In the genomic region with DNA sequence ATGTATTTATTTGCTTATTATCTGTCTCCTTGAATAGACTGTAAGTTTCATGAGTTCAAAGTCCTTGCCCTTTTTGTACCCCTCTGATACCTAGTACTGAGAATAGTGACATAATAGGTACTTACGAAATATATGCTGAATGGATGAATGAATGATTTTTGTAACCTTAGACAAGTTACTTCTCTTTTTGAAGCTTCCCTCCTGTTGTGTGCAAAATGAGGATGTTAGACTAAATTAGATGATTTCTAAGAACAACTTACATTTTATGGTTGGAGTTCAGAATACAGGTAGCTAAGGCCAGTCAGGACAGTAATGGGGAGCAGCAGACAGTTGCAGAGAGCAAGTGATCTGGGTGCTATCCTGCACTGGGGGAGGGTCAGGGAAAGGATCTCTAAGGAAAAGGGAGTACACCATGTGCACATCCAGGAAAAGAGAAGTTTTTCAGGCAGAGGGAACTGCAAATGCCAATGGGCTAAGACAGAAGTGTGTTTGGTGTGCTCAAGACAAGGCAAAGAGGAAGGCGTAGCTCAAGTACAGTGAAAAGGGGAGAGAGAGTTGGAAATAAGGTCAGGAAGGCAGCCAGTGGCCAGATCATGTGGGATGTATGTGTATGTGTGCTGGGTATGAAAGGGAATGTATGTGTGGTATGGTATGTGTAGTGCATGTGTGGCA, we compare ENCODE assay signal across 26 cellular contexts. TPM values are rescaled to one million over a fixed set of nuclear protein-coding genes. Genes with fewer than 3 reads are reported as not detected.
DNase-seq lines count a peak whose midpoint lies in the region; ATAC-seq and TF ChIP-seq lines count a peak whose summit lies in the region.
"Had no signal": no experiment of that assay in that cellular context is flagged by ENCODE, and none has a peak within 500 bp of the region (broad histone marks: within the 10 kb centered on the region; RNA-seq: fewer than 3 reads in every experiment).

No MANE protein-coding gene starts in this region.

- peaks cover 9% of the 10 kb centered on the region for H3K9me3 Mint-ChIP-seq in stimulated activated naive CD8-positive, alpha-beta T cell treated with anti-CD3 and anti-CD28 coated beads, Interleukin-15, Interleukin-2, amounts not matched to agents 100 ng/mL and 50 ng/mL, for 24 hours
- H3K9me3 Mint-ChIP-seq in stimulated activated naive CD8-positive, alpha-beta T cell treated with anti-CD3 and anti-CD28 coated beads, Interleukin-15, amount 100 ng/mL, for 72 hours, result peaks cover 10 to 22% of the 10 kb centered on the region in 2 donors
- H3K9me3 Mint-ChIP-seq in activated T-helper 17 cell treated with anti-CD3 and anti-CD28 coated beads, Interleukin-2, amount 50 U/mL, for 72 hours, result peaks cover 8% of the 10 kb centered on the region
- peaks cover 9% of the 10 kb centered on the region for H3K9me3 Mint-ChIP-seq in activated CD8-positive, alpha-beta T cell treated with anti-CD3 and anti-CD28 coated beads, Interleukin-2, amount 10 ng/mL, durations not matched to agents 7 days and 5 days (ENCODE audit: insufficient read depth)
- peaks cover 12% of the 10 kb centered on the region for H3K9me3 Mint-ChIP-seq in activated CD4-positive, alpha-beta T cell treated with anti-CD3 and anti-CD28 coated beads, Interleukin-2, amount 10 ng/mL, durations not matched to agents 7 days and 5 days
- H3K9me3 Mint-ChIP-seq: effector memory CD8-positive, alpha-beta T cell; T-helper 2 cell treated with Interferon-gamma antibody and Interleukin-4, amounts not matched to agents 5 μg/mL and 100 μg/mL, for 36 hours had no signal

- ATAC-seq in stimulated activated naive CD8-positive, alpha-beta T cell treated with anti-CD3 and anti-CD28 coated beads, Interleukin-15, amount 100 ng/mL, for 72 hours, result no peak
- no peak for ATAC-seq in activated T-helper 17 cell treated with anti-CD3 and anti-CD28 coated beads, Interleukin-2, amount 50 U/mL, for 72 hours (replicated peaks)
- peak; percentile 78 for ATAC-seq in upper lobe of right lung
- no peak for ATAC-seq in activated CD8-positive, alpha-beta T cell treated with anti-CD3 and anti-CD28 coated beads, Interleukin-2, amount 10 ng/mL, durations not matched to agents 7 days and 5 days
- ATAC-seq in GM19351 (IDR thresholded peaks at IDR 0.05; ENCODE audit: unreplicated experiment), result no peak
- ATAC-seq: activated CD4-positive, alpha-beta T cell treated with anti-CD3 and anti-CD28 coated beads for 36 hours; effector memory CD8-positive, alpha-beta T cell; left lobe of liver; right cardiac atrium had no signal

- H3K4me3 ChIP-seq in upper lobe of right lung, result no peak overlapping the region
- H3K4me3 ChIP-seq: neural progenitor cell, spleen, stomach had no signal

- intact Hi-C loops in upper lobe of right lung (cut with DNase I), result no loop called here

- no peaks in the 10 kb centered on the region for H3K27me3 Mint-ChIP-seq in stimulated activated naive CD8-positive, alpha-beta T cell treated with anti-CD3 and anti-CD28 coated beads, Interleukin-15, Interleukin-2, amounts not matched to agents 100 ng/mL and 50 ng/mL, for 24 hours
- no peaks in the 10 kb centered on the region for H3K27me3 Mint-ChIP-seq in stimulated activated naive CD8-positive, alpha-beta T cell treated with anti-CD3 and anti-CD28 coated beads, Interleukin-15, amount 100 ng/mL, for 72 hours
- H3K27me3 Mint-ChIP-seq in activated T-helper 17 cell treated with anti-CD3 and anti-CD28 coated beads, Interleukin-2, amount 50 U/mL, for 72 hours, result no peaks in the 10 kb centered on the region
- no peaks in the 10 kb centered on the region for H3K27me3 Mint-ChIP-seq in activated CD8-positive, alpha-beta T cell treated with anti-CD3 and anti-CD28 coated beads, Interleukin-2, amount 10 ng/mL, durations not matched to agents 7 days and 5 days (ENCODE audit: low read depth)
- no peaks in the 10 kb centered on the region for H3K27me3 Mint-ChIP-seq in activated CD4-positive, alpha-beta T cell treated with anti-CD3 and anti-CD28 coated beads, Interleukin-2, amount 10 ng/mL, durations not matched to agents 7 days and 5 days
- H3K27me3 Mint-ChIP-seq: activated CD4-positive, alpha-beta T cell treated with anti-CD3 and anti-CD28 coated beads for 36 hours; CD8-positive, alpha-beta memory T cell; effector memory CD8-positive, alpha-beta T cell had no signal

- no peaks in the 10 kb centered on the region for H3K9me3 ChIP-seq in upper lobe of right lung
- H3K9me3 ChIP-seq: stomach had no signal

- no peak for TF ChIP-seq CTCF in upper lobe of right lung (IDR thresholded peaks at IDR 0.05)

- peak overlapping the region; percentile 37 for H3K27ac Mint-ChIP-seq in stimulated activated naive CD8-positive, alpha-beta T cell treated with anti-CD3 and anti-CD28 coated beads, Interleukin-15, Interleukin-2, amounts not matched to agents 100 ng/mL and 50 ng/mL, for 24 hours
- H3K27ac Mint-ChIP-seq in stimulated activated naive CD8-positive, alpha-beta T cell treated with anti-CD3 and anti-CD28 coated beads, Interleukin-15, amount 100 ng/mL, for 72 hours, result peak overlapping the region in 1 of 2 donors; percentile 38
- peak overlapping the region; percentile 0 for H3K27ac Mint-ChIP-seq in activated T-helper 17 cell treated with anti-CD3 and anti-CD28 coated beads, Interleukin-2, amount 50 U/mL, for 72 hours
- no peak overlapping the region for H3K27ac Mint-ChIP-seq in activated CD8-positive, alpha-beta T cell treated with anti-CD3 and anti-CD28 coated beads, Interleukin-2, amount 10 ng/mL, durations not matched to agents 7 days and 5 days
- H3K27ac Mint-ChIP-seq in activated CD4-positive, alpha-beta T cell treated with anti-CD3 and anti-CD28 coated beads, Interleukin-2, amount 10 ng/mL, durations not matched to agents 7 days and 5 days, result no peak overlapping the region
- H3K27ac Mint-ChIP-seq: activated CD4-positive, alpha-beta T cell treated with anti-CD3 and anti-CD28 coated beads for 36 hours; neural progenitor cell; T-helper 2 cell treated with Interferon-gamma antibody and Interleukin-4, amounts not matched to agents 5 μg/mL and 100 μg/mL, for 36 hours had no signal

- no peak overlapping the region for H3K27ac ChIP-seq in upper lobe of right lung
- H3K27ac ChIP-seq: KMS-11, neural progenitor cell, spleen, stomach had no signal

- H3K4me3 Mint-ChIP-seq in stimulated activated naive CD8-positive, alpha-beta T cell treated with anti-CD3 and anti-CD28 coated beads, Interleukin-15, Interleukin-2, amounts not matched to agents 100 ng/mL and 50 ng/mL, for 24 hours, result no peak overlapping the region
- no peak overlapping the region for H3K4me3 Mint-ChIP-seq in stimulated activated naive CD8-positive, alpha-beta T cell treated with anti-CD3 and anti-CD28 coated beads, Interleukin-15, amount 100 ng/mL, for 72 hours
- no peak overlapping the region for H3K4me3 Mint-ChIP-seq in activated T-helper 17 cell treated with anti-CD3 and anti-CD28 coated beads, Interleukin-2, amount 50 U/mL, for 72 hours
- no peak overlapping the region for H3K4me3 Mint-ChIP-seq in activated CD8-positive, alpha-beta T cell treated with anti-CD3 and anti-CD28 coated beads, Interleukin-2, amount 10 ng/mL, durations not matched to agents 7 days and 5 days
- no peak overlapping the region for H3K4me3 Mint-ChIP-seq in activated CD4-positive, alpha-beta T cell treated with anti-CD3 and anti-CD28 coated beads, Interleukin-2, amount 10 ng/mL, durations not matched to agents 7 days and 5 days
- H3K4me3 Mint-ChIP-seq: activated CD4-positive, alpha-beta T cell treated with anti-CD3 and anti-CD28 coated beads for 36 hours; CD8-positive, alpha-beta memory T cell; effector memory CD8-positive, alpha-beta T cell; neural progenitor cell; T-helper 2 cell treated with Interferon-gamma antibody and Interleukin-4, amounts not matched to agents 5 μg/mL and 100 μg/mL, for 36 hours had no signal

- no peaks in the 10 kb centered on the region for H3K4me1 ChIP-seq in upper lobe of right lung
- H3K4me1 ChIP-seq: neural progenitor cell, stomach had no signal

- POLR2A ChIA-PET in activated CD8-positive, alpha-beta T cell treated with anti-CD3 and anti-CD28 coated beads, Interleukin-2, amount 10 ng/mL, durations not matched to agents 7 days and 5 days (lab: Charles Lee), result no interaction called here
- POLR2A ChIA-PET in activated CD4-positive, alpha-beta T cell treated with anti-CD3 and anti-CD28 coated beads, Interleukin-2, amount 10 ng/mL, durations not matched to agents 7 days and 5 days (lab: Charles Lee), result no interaction called here

- DNase-seq in stimulated activated naive CD8-positive, alpha-beta T cell treated with anti-CD3 and anti-CD28 coated beads, Interleukin-15, amount 100 ng/mL, for 72 hours, result no peak
- peak; percentile 69 to 92 for DNase-seq in NOMO-1 (lab: John Stamatoyannopoulos, UW; ENCODE audit: unreplicated experiment in 2 of 2)
- no peak for DNase-seq in upper lobe of right lung
- no peak for DNase-seq in activated CD8-positive, alpha-beta T cell treated with anti-CD3 and anti-CD28 coated beads, Interleukin-2, amount 10 ng/mL, durations not matched to agents 7 days and 5 days
- no peak for DNase-seq in activated CD4-positive, alpha-beta T cell treated with anti-CD3 and anti-CD28 coated beads, Interleukin-2, amount 10 ng/mL, durations not matched to agents 7 days and 5 days
- DNase-seq: activated CD4-positive, alpha-beta T cell treated with anti-CD3 and anti-CD28 coated beads for 36 hours; activated gamma-delta T cell; caudate nucleus; CD8-positive, alpha-beta memory T cell; cortex of kidney; effector memory CD8-positive, alpha-beta T cell; glutamatergic neuron; GOT3; NCI-H2107; NCI-H82; right cardiac atrium; spleen; stimulated activated CD8-positive, alpha-beta memory T cell treated with anti-CD3 and anti-CD28 coated beads, Interleukin-4, amount 100 ng/mL, for 48 hours; stomach had no signal

- H3K4me1 Mint-ChIP-seq in stimulated activated naive CD8-positive, alpha-beta T cell treated with anti-CD3 and anti-CD28 coated beads, Interleukin-15, Interleukin-2, amounts not matched to agents 100 ng/mL and 50 ng/mL, for 24 hours (ENCODE audit: low read depth), result peaks cover 15% of the 10 kb centered on the region
- peaks cover 14% of the 10 kb centered on the region for H3K4me1 Mint-ChIP-seq in stimulated activated naive CD8-positive, alpha-beta T cell treated with anti-CD3 and anti-CD28 coated beads, Interleukin-15, amount 100 ng/mL, for 72 hours
- peaks cover 1% of the 10 kb centered on the region for H3K4me1 Mint-ChIP-seq in activated T-helper 17 cell treated with anti-CD3 and anti-CD28 coated beads, Interleukin-2, amount 50 U/mL, for 72 hours
- H3K4me1 Mint-ChIP-seq in activated CD8-positive, alpha-beta T cell treated with anti-CD3 and anti-CD28 coated beads, Interleukin-2, amount 10 ng/mL, durations not matched to agents 7 days and 5 days (ENCODE audit: low read depth), result no peaks in the 10 kb centered on the region
- H3K4me1 Mint-ChIP-seq in activated CD4-positive, alpha-beta T cell treated with anti-CD3 and anti-CD28 coated beads, Interleukin-2, amount 10 ng/mL, durations not matched to agents 7 days and 5 days, result no peaks in the 10 kb centered on the region
- H3K4me1 Mint-ChIP-seq: neural progenitor cell had no signal

- CTCF ChIA-PET in activated CD8-positive, alpha-beta T cell treated with anti-CD3 and anti-CD28 coated beads, Interleukin-2, amount 10 ng/mL, durations not matched to agents 7 days and 5 days (lab: Charles Lee), result interaction anchor here (0.9 kb wide), 1 partner anchor 69 kb away, joined by 3 read pairs; no protein-coding TSS in a partner anchor
- CTCF ChIA-PET in activated CD4-positive, alpha-beta T cell treated with anti-CD3 and anti-CD28 coated beads, Interleukin-2, amount 10 ng/mL, durations not matched to agents 7 days and 5 days (lab: Charles Lee), result no interaction called here

- H3K36me3 Mint-ChIP-seq in stimulated activated naive CD8-positive, alpha-beta T cell treated with anti-CD3 and anti-CD28 coated beads, Interleukin-15, Interleukin-2, amounts not matched to agents 100 ng/mL and 50 ng/mL, for 24 hours (ENCODE audit: low read depth), result peaks cover 60% of the 10 kb centered on the region
- H3K36me3 Mint-ChIP-seq in activated T-helper 17 cell treated with anti-CD3 and anti-CD28 coated beads, Interleukin-2, amount 50 U/mL, for 72 hours (ENCODE audit: low read depth), result peaks cover 34% of the 10 kb centered on the region
- H3K36me3 Mint-ChIP-seq in activated CD8-positive, alpha-beta T cell treated with anti-CD3 and anti-CD28 coated beads, Interleukin-2, amount 10 ng/mL, durations not matched to agents 7 days and 5 days (ENCODE audit: low read depth), result peaks cover 46% of the 10 kb centered on the region
- peaks cover 47% of the 10 kb centered on the region for H3K36me3 Mint-ChIP-seq in activated CD4-positive, alpha-beta T cell treated with anti-CD3 and anti-CD28 coated beads, Interleukin-2, amount 10 ng/mL, durations not matched to agents 7 days and 5 days (ENCODE audit: low read depth)
- H3K36me3 Mint-ChIP-seq: neural progenitor cell had no signal

- no peaks in the 10 kb centered on the region for H3K27me3 ChIP-seq in upper lobe of right lung
- H3K27me3 ChIP-seq: neural progenitor cell, spleen, stomach had no signal

- no peaks in the 10 kb centered on the region for H3K36me3 ChIP-seq in upper lobe of right lung
- H3K36me3 ChIP-seq: neural progenitor cell, stomach had no signal

RNA-seq across cellular contexts. Expression of gene AMIGO2, which starts 59.4 kb away (rescaled TPM):
- 10 to 100 TPM in 1 of 2 donors, 1 to 10 TPM in 1; 4.9 to 11.7 TPM for total RNA-seq in activated T-helper 17 cell treated with anti-CD3 and anti-CD28 coated beads, Interleukin-2, amount 50 U/mL, for 72 hours
- 22.8 TPM for total RNA-seq in upper lobe of right lung
- 10 to 100 TPM; 10.2 TPM for total RNA-seq in activated CD8-positive, alpha-beta T cell treated with anti-CD3 and anti-CD28 coated beads, Interleukin-2, amount 10 ng/mL, durations not matched to agents 7 days and 5 days
- 10 to 100 TPM; 10.3 to 10.8 TPM for total RNA-seq in activated CD4-positive, alpha-beta T cell treated with anti-CD3 and anti-CD28 coated beads, Interleukin-2, amount 10 ng/mL, durations not matched to agents 7 days and 5 days

RNA-seq across cellular contexts. Expression of gene PCED1B, which starts 59.7 kb away (rescaled TPM):
- total RNA-seq in activated T-helper 17 cell treated with anti-CD3 and anti-CD28 coated beads, Interleukin-2, amount 50 U/mL, for 72 hours, result 100 to 1,000 TPM in 1 of 2 donors, 10 to 100 TPM in 1; 31.0 to 107 TPM
- 7.6 TPM for total RNA-seq in upper lobe of right lung
- total RNA-seq in activated CD8-positive, alpha-beta T cell treated with anti-CD3 and anti-CD28 coated beads, Interleukin-2, amount 10 ng/mL, durations not matched to agents 7 days and 5 days, result 10 to 100 TPM; 72.1 to 74.2 TPM
- 10 to 100 TPM; 58.7 to 59.7 TPM for total RNA-seq in activated CD4-positive, alpha-beta T cell treated with anti-CD3 and anti-CD28 coated beads, Interleukin-2, amount 10 ng/mL, durations not matched to agents 7 days and 5 days

Comparison
In these comparisons a context has a peak if more than half of its experiments do, and no peak if none do; other contexts are left out.
1. H3K27ac Mint-ChIP-seq: peak in stimulated activated naive CD8-positive, alpha-beta T cell treated with anti-CD3 and anti-CD28 coated beads, Interleukin-15, Interleukin-2, amounts not matched to agents 100 ng/mL and 50 ng/mL, for 24 hours (single experiment) and activated T-helper 17 cell treated with anti-CD3 and anti-CD28 coated beads, Interleukin-2, amount 50 U/mL, for 72 hours (single experiment); none in activated CD8-positive, alpha-beta T cell treated with anti-CD3 and anti-CD28 coated beads, Interleukin-2, amount 10 ng/mL, durations not matched to agents 7 days and 5 days (single experiment) and activated CD4-positive, alpha-beta T cell treated with anti-CD3 and anti-CD28 coated beads, Interleukin-2, amount 10 ng/mL, durations not matched to agents 7 days and 5 days (single experiment).
2. DNase-seq: peak in NOMO-1 (2 of 2); none in stimulated activated naive CD8-positive, alpha-beta T cell treated with anti-CD3 and anti-CD28 coated beads, Interleukin-15, amount 100 ng/mL, for 72 hours (0 of 2), upper lobe of right lung (single experiment), activated CD8-positive, alpha-beta T cell treated with anti-CD3 and anti-CD28 coated beads, Interleukin-2, amount 10 ng/mL, durations not matched to agents 7 days and 5 days (single experiment) and activated CD4-positive, alpha-beta T cell treated with anti-CD3 and anti-CD28 coated beads, Interleukin-2, amount 10 ng/mL, durations not matched to agents 7 days and 5 days (single experiment).